ENCODE assay signal across 2 cellular contexts in the genomic region with DNA sequence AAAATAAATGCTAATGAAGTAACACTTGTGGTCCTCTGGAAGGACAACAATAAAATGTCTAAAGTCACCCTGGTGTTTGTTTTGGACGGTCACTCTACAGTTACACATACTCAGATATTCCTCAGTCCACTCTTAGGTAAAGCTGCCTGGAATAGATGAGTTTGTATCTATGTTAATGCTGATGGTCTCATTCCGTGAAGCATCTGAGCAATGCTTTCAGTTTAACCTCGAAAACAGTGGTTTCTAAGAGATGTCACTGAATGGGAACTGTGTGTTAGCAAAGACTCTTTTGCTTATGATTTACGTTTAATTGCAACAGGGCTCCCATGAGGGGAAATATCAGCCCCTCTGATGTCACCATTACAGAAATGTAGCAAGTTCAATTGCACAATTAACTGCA.
TF ChIP-seq lines count a peak whose summit lies in the region.

No MANE protein-coding gene starts in this region.

TF ChIP-seq in GM12891, 5 proteins besides CTCF, POLR2A, EP300 and RAD21:
- TF ChIP-seq SPI1 (IDR thresholded peaks at IDR 0.05; ENCODE audit: low read depth, low read length) (no peak), POU2F2 (IDR thresholded peaks at IDR 0.05; ENCODE audit: low read depth, low read length) (no peak), TAF1 (IDR thresholded peaks at IDR 0.05; ENCODE audit: low read depth, low read length) (no peak), PAX5 (IDR thresholded peaks at IDR 0.05; ENCODE audit: insufficient read depth, low read length, severe bottlenecking) (no peak), POLR2AphosphoS5 (IDR thresholded peaks at IDR 0.05; ENCODE audit: low read depth, low read length) (no peak)

TF ChIP-seq in K562, 482 proteins besides CTCF, POLR2A, EP300 and RAD21:
- TF ChIP-seq PYGO2 (tag; IDR thresholded peaks at IDR 0.05) (no peak), DIDO1 (tag; IDR thresholded peaks at IDR 0.05; ENCODE audit: low read depth) (no peak), SNIP1 (IDR thresholded peaks at IDR 0.05; ENCODE audit: low read depth) (no peak), ZNF699 (CRISPR knock-in tag; IDR thresholded peaks at IDR 0.05; ENCODE audit: insufficient replicate concordance) (no peak), XRCC5 (IDR thresholded peaks at IDR 0.05; ENCODE audit: low read depth, low read length) (no peak), LCOR (CRISPR knock-in tag; IDR thresholded peaks at IDR 0.05) (no peak), SREBF1 (IDR thresholded peaks at IDR 0.05; ENCODE audit: borderline replicate concordance, low read depth, low read length) (no peak), ZNF184 (CRISPR knock-in tag; IDR thresholded peaks at IDR 0.05) (no peak), ZNF766 (CRISPR knock-in tag; conservative IDR thresholded peaks at IDR 0.05) (no peak), SMARCC2 (IDR thresholded peaks at IDR 0.05; ENCODE audit: low read depth) (no peak), DMBX1 (CRISPR knock-in tag; IDR thresholded peaks at IDR 0.05; ENCODE audit: borderline replicate concordance) (no peak), SMARCA5 (IDR thresholded peaks at IDR 0.05) (no peak), ZC3H8 (IDR thresholded peaks at IDR 0.05) (no peak), RFX5 (IDR thresholded peaks at IDR 0.05; ENCODE audit: low read depth, low read length) (no peak), SFPQ (IDR thresholded peaks at IDR 0.05; ENCODE audit: low read depth, low read length) (no peak), TAF7 (tag; IDR thresholded peaks at IDR 0.05) (no peak), RHOXF2B (CRISPR knock-in tag; conservative IDR thresholded peaks at IDR 0.05) (no peak), EWSR1 (IDR thresholded peaks at IDR 0.05; ENCODE audit: borderline replicate concordance, low read depth, partially characterized antibody) (no peak), ZKSCAN3 (CRISPR knock-in tag; IDR thresholded peaks at IDR 0.05) (no peak)
- TF ChIP-seq, protein P1, sequence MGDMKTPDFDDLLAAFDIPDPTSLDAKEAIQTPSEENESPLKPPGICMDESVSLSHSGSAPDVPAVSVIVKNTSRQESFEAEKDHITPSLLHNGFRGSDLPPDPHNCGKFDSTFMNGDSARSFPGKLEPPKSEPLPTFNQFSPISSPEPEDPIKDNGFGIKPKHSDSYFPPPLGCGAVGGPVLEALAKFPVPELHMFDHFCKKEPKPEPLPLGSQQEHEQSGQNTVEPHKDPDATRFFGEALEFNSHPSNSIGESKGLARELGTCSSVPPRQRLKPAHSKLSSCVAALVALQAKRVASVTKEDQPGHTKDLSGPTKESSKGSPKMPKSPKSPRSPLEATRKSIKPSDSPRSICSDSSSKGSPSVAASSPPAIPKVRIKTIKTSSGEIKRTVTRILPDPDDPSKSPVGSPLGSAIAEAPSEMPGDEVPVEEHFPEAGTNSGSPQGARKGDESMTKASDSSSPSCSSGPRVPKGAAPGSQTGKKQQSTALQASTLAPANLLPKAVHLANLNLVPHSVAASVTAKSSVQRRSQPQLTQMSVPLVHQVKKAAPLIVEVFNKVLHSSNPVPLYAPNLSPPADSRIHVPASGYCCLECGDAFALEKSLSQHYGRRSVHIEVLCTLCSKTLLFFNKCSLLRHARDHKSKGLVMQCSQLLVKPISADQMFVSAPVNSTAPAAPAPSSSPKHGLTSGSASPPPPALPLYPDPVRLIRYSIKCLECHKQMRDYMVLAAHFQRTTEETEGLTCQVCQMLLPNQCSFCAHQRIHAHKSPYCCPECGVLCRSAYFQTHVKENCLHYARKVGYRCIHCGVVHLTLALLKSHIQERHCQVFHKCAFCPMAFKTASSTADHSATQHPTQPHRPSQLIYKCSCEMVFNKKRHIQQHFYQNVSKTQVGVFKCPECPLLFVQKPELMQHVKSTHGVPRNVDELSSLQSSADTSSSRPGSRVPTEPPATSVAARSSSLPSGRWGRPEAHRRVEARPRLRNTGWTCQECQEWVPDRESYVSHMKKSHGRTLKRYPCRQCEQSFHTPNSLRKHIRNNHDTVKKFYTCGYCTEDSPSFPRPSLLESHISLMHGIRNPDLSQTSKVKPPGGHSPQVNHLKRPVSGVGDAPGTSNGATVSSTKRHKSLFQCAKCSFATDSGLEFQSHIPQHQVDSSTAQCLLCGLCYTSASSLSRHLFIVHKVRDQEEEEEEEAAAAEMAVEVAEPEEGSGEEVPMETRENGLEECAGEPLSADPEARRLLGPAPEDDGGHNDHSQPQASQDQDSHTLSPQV (IDR thresholded peaks at IDR 0.05): no peak
TF ChIP-seq in K562: peak in this region for 0.
